2 cellular contexts compared by ENCODE assay signal in genomic region chr19:41030651-41031050, GRCh38.
TF ChIP-seq lines count a peak whose summit lies in the region.

No MANE protein-coding gene starts in this region.

TF ChIP-seq in GM23338, 12 proteins besides CTCF, POLR2A, EP300 and RAD21:
- no peak for TF ChIP-seq ETS1 (IDR thresholded peaks at IDR 0.05)
- TF ChIP-seq ZNF114 (CRISPR knock-in tag; IDR thresholded peaks at IDR 0.05) = no peak
- TF ChIP-seq NANOG (IDR thresholded peaks at IDR 0.05; ENCODE audit: borderline replicate concordance) = no peak
- no peak for TF ChIP-seq POLR2AphosphoS5 (IDR thresholded peaks at IDR 0.05; ENCODE audit: low read depth)
- no peak for TF ChIP-seq EZH2phosphoT487 (IDR thresholded peaks at IDR 0.05; ENCODE audit: unreplicated experiment)
- no peak for TF ChIP-seq ZNF331 (CRISPR knock-in tag; IDR thresholded peaks at IDR 0.05; ENCODE audit: low read depth)
- TF ChIP-seq STAT1 (IDR thresholded peaks at IDR 0.05; ENCODE audit: unreplicated experiment) = no peak
- no peak for TF ChIP-seq EZH2 (IDR thresholded peaks at IDR 0.05; ENCODE audit: low read depth, unreplicated experiment)
- no peak for TF ChIP-seq CREB1 (CRISPR knock-in tag; IDR thresholded peaks at IDR 0.05; ENCODE audit: low read depth)
- TF ChIP-seq REST (IDR thresholded peaks at IDR 0.05; ENCODE audit: unreplicated experiment) = no peak
- TF ChIP-seq ZNF462 (CRISPR knock-in tag; IDR thresholded peaks at IDR 0.05) = no peak
- TF ChIP-seq JUNB (IDR thresholded peaks at IDR 0.05; ENCODE audit: unreplicated experiment) = no peak

TF ChIP-seq in HepG2, 621 proteins besides CTCF, POLR2A, EP300 and RAD21:
- no peak for TF ChIP-seq PRDM4 (CRISPR knock-in tag; IDR thresholded peaks at IDR 0.05; ENCODE audit: borderline replicate concordance)
- TF ChIP-seq MLXIP (CRISPR knock-in tag; IDR thresholded peaks at IDR 0.05; ENCODE audit: borderline replicate concordance) = no peak
- no peak for TF ChIP-seq SP2 (CRISPR knock-in tag; IDR thresholded peaks at IDR 0.05)
- no peak for TF ChIP-seq SMAD3 (CRISPR knock-in tag; IDR thresholded peaks at IDR 0.05)
- no peak for TF ChIP-seq PREB (CRISPR knock-in tag; IDR thresholded peaks at IDR 0.05)
- TF ChIP-seq ATRX (CRISPR knock-in tag; IDR thresholded peaks at IDR 0.05; ENCODE audit: borderline replicate concordance) = no peak
- TF ChIP-seq ZBTB4 (CRISPR knock-in tag; IDR thresholded peaks at IDR 0.05; ENCODE audit: borderline replicate concordance) = no peak
- TF ChIP-seq KDM4B (CRISPR knock-in tag; IDR thresholded peaks at IDR 0.05) = no peak
- TF ChIP-seq MEIS1 (CRISPR knock-in tag; IDR thresholded peaks at IDR 0.05; ENCODE audit: borderline replicate concordance) = no peak
- TF ChIP-seq ZNF382 (CRISPR knock-in tag; IDR thresholded peaks at IDR 0.05; ENCODE audit: borderline replicate concordance) = no peak
- TF ChIP-seq ZNF280D (CRISPR knock-in tag; IDR thresholded peaks at IDR 0.05) = no peak
- TF ChIP-seq PPARG (CRISPR knock-in tag; conservative IDR thresholded peaks at IDR 0.05) = no peak
- no peak for TF ChIP-seq ZNF253 (CRISPR knock-in tag; IDR thresholded peaks at IDR 0.05; ENCODE audit: borderline replicate concordance)
- TF ChIP-seq TFDP1 (CRISPR knock-in tag; IDR thresholded peaks at IDR 0.05; ENCODE audit: borderline replicate concordance) = no peak
- no peak for TF ChIP-seq ZSCAN21 (CRISPR knock-in tag; IDR thresholded peaks at IDR 0.05; ENCODE audit: borderline replicate concordance)
- no peak for TF ChIP-seq NFE2 (CRISPR knock-in tag; IDR thresholded peaks at IDR 0.05)
